In the genomic region with DNA sequence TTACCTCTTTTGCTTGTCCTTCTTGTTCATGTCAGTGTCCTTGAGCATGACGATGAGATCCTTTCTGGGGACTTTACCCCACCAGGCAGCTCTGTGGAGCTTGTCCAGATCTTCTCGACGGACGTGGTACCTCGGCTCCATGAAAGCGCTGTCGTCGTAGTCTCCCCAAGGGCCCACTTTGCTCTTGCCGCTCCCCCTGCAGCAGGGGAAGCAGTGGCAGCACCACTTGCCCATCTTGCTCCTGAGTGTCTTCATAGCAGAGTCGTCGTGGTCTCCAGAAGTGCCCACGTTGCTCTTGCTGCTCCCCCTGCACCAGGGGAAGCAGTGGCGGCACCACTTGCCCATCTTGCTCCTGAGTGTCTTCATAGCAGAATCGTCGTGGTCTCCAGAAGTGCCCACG, we compare ENCODE assay signal across 19 cellular contexts. TPM values are rescaled to one million over a fixed set of nuclear protein-coding genes. Genes with fewer than 3 reads are reported as not detected.
"Had no signal": no experiment of that assay in that cellular context is flagged by ENCODE, and none has a peak within 500 bp of the region (broad histone marks: within the 10 kb centered on the region; RNA-seq: fewer than 3 reads in every experiment).

No MANE protein-coding gene starts in this region.

RNA-seq across cellular contexts. Expression of a gene that starts 0.4 kb away (rescaled TPM):
- total RNA-seq: activated naive CD4-positive, alpha-beta T cell treated with anti-CD3 and anti-CD28 coated beads for 36 hours; activated naive CD4-positive, alpha-beta T cell treated with anti-CD3 and anti-CD28 coated beads, Interleukin-2, amount 50 U/mL, for 72 hours; activated naive CD8-positive, alpha-beta T cell treated with anti-CD3 and anti-CD28 coated beads for 36 hours; activated naive CD8-positive, alpha-beta T cell treated with anti-CD3 and anti-CD28 coated beads, Interleukin-2, amount 10 ng/mL, durations not matched to agents 7 days and 5 days; activated T-cell treated with anti-CD3 and anti-CD28 coated beads, Interleukin-2, amount 50 U/mL, for 4 hours; activated T-cell treated with anti-CD3 and anti-CD28 coated beads, Interleukin-2, amount 50 U/mL, for 72 hours; activated T-helper 1 cell treated with anti-CD3 and anti-CD28 coated beads, Interleukin-12 subunit alpha, Interleukin-12 subunit beta, Interleukin-2, Interleukin-4 antibody, amounts not matched to agents 30 ng/mL and 10 ng/mL and 1 ng/mL, durations not matched to agents 14 hours and 24 hours and 36 hours; activated T-helper 17 cell treated with anti-CD3 and anti-CD28 coated beads, Interleukin-2, amount 50 U/mL, for 72 hours; activated T-helper 2 cell treated with anti-CD3 and anti-CD28 coated beads, Interferon-gamma antibody, Interleukin-2, Interleukin-4, amounts not matched to agents 10 μg/mL and 5 μg/mL and 100 μg/mL, durations not matched to agents 14 hours and 24 hours and 36 hours; adrenal gland; aorta; ascending aorta; astrocyte; body of pancreas; breast epithelium; bronchial epithelial cell; cardiac muscle cell; cardiac septum had no signal
- polyA plus RNA-seq: adipose tissue, adrenal gland, aorta, cardiac muscle cell had no signal
